In genomic region chr2:182043861-182044260, GRCh38 we compare ENCODE assay signal across 18 cellular contexts. TPM values are rescaled to one million over a fixed set of nuclear protein-coding genes. Genes with fewer than 3 reads are reported as not detected.
A peak's percentile ranks its signal among the peaks of the same experiment; 100 is the strongest.
DNase-seq lines count a peak whose midpoint lies in the region; ATAC-seq and TF ChIP-seq lines count a peak whose summit lies in the region.
"Had no signal": no experiment of that assay in that cellular context is flagged by ENCODE, and none has a peak within 500 bp of the region (broad histone marks: within the 10 kb centered on the region; RNA-seq: fewer than 3 reads in every experiment).

No MANE protein-coding gene starts in this region.

- H3K9me2 ChIP-seq in HCT116 (ENCODE audit: insufficient read depth), result no peaks in the 10 kb centered on the region; the same call in 1 of the 2 replicates
- no peaks in the 10 kb centered on the region for H3K9me2 ChIP-seq in PC-9 (ENCODE audit: insufficient read depth)

- WGBS in trophoblast cell (ENCODE audit: extremely low coverage, insufficient coverage, insufficient read length), result no CpG with 5 or more reads among the region's 4 CpGs

- TF ChIP-seq POLR2A in HCT116 (IDR thresholded peaks at IDR 0.05; ENCODE audit: borderline replicate concordance, extremely low read depth, insufficient read depth, insufficient read length), result no peak

- H4K20me1 ChIP-seq in HCT116 (ENCODE audit: insufficient read depth) (no peaks in the 10 kb centered on the region), PC-9 (ENCODE audit: insufficient read depth) (no peaks in the 10 kb centered on the region)
- H4K20me1 ChIP-seq: BLaER1 treated with 17β-estradiol and CSF1 and Interleukin-3, amounts not matched to agents 10 nM and 100 nM had no signal

- H3K23ac ChIP-seq in trophoblast cell (ENCODE audit: low read length), result no peak overlapping the region

- no peaks in the 10 kb centered on the region for H3K79me1 ChIP-seq in trophoblast cell (ENCODE audit: low read length)

- no peak overlapping the region for H4K8ac ChIP-seq in trophoblast cell (ENCODE audit: low read depth, low read length)

- H3K79me2 ChIP-seq in HCT116 (ENCODE audit: insufficient read depth, low read length) (0 out of 2 replicates have a peak, but pooled peaks cover 3% of the 10 kb centered on the region), PC-9 (ENCODE audit: low read depth) (no peaks in the 10 kb centered on the region), trophoblast cell (ENCODE audit: control insufficient read depth, insufficient read depth, low read length, poor library complexity) (no peaks in the 10 kb centered on the region)

- no peak for TF ChIP-seq RAD21 in HCT116 (IDR thresholded peaks at IDR 0.05; ENCODE audit: low read depth)

- BruUV-seq in HCT116 (replicated peaks; lab: Mats Ljungman, UMichigan), result no TSS peak
- no TSS peak for BruUV-seq in PC-9 (replicated peaks; lab: Mats Ljungman, UMichigan)

- CTCF ChIA-PET in HCT116 (lab: Charles Lee), result no interaction called here
- CTCF ChIA-PET in PC-9 (lab: Charles Lee), result no interaction called here

- H3K27ac ChIP-seq in HCT116 (ENCODE audit: low read depth, low read length) (no peak overlapping the region), PC-9 (no peak overlapping the region), trophoblast cell (ENCODE audit: low read depth, low read length) (no peak overlapping the region)
- H3K27ac ChIP-seq: BLaER1 treated with 17β-estradiol and CSF1 and Interleukin-3, amounts not matched to agents 10 nM and 100 nM; HL-60 had no signal

- H3K9me3 ChIP-seq in HCT116 (ENCODE audit: control insufficient read depth in 1 of 2, insufficient read depth in 1 of 2, low read depth in 1 of 2, low read length in 2 of 2), result no peaks in the 10 kb centered on the region
- H3K9me3 ChIP-seq in PC-9 (ENCODE audit: insufficient read depth, low read depth), result no peaks in the 10 kb centered on the region
- H3K9me3 ChIP-seq in trophoblast cell (ENCODE audit: insufficient read depth, low read depth, low read length), result no peaks in the 10 kb centered on the region
- H3K9me3 ChIP-seq: BLaER1 treated with 17β-estradiol and CSF1 and Interleukin-3, amounts not matched to agents 10 nM and 100 nM had no signal

- no peak overlapping the region for H3K14ac ChIP-seq in trophoblast cell (ENCODE audit: low read length)

- DNase-seq in HCT116 (ENCODE audit: low read depth, low spot score), result no peak
- no peak for DNase-seq in PC-9
- peak; percentile 46 for DNase-seq in epithelial cell of esophagus (ENCODE audit: low read depth)
- DNase-seq in trophoblast cell, result peak; percentile 35 to 73
- no peak for DNase-seq in globus pallidus (ENCODE audit: low spot score)
- DNase-seq: 8988T; Calu3; CD8-positive, alpha-beta T cell; DMS79 treated with DMSO at 0.1 percent for 48 hours; GF-D8; GOT3; H7; IMR-90 had no signal

- no peak overlapping the region for H3K18ac ChIP-seq in trophoblast cell (ENCODE audit: low read length)

- no peak overlapping the region for H2AK5ac ChIP-seq in trophoblast cell (ENCODE audit: low read length)

- no peak overlapping the region for H2BK120ac ChIP-seq in trophoblast cell (ENCODE audit: insufficient read depth, low read length, poor library complexity)

- H4K12ac ChIP-seq in trophoblast cell (ENCODE audit: low read depth, low read length), result no peak overlapping the region

- TF ChIP-seq CTCF in HCT116 (IDR thresholded peaks at IDR 0.05 in 2 of 3, conservative IDR thresholded peaks at IDR 0.05 in 1 of 3; ENCODE audit: borderline replicate concordance in 1 of 3, insufficient read depth in 1 of 3, low read depth in 2 of 3, low read length in 2 of 3) (no peak), PC-9 (conservative IDR thresholded peaks at IDR 0.05) (no peak), epithelial cell of esophagus (IDR thresholded peaks at IDR 0.05; ENCODE audit: insufficient read depth, low read depth, low read length, missing control alignments) (no peak)

- H3K27me3 ChIP-seq in HCT116 (ENCODE audit: insufficient read depth, low read length) (no peaks in the 10 kb centered on the region), PC-9 (ENCODE audit: insufficient read depth, low read depth) (no peaks in the 10 kb centered on the region), trophoblast cell (ENCODE audit: insufficient read depth, low read length) (no peaks in the 10 kb centered on the region)
- H3K27me3 ChIP-seq: BLaER1 treated with 17β-estradiol and CSF1 and Interleukin-3, amounts not matched to agents 10 nM and 100 nM had no signal

- no peak overlapping the region for H2BK12ac ChIP-seq in trophoblast cell (ENCODE audit: low read length)

- POLR2A ChIA-PET in HCT116 (lab: Charles Lee), result no interaction called here
- POLR2A ChIA-PET in PC-9 (lab: Charles Lee; ENCODE audit: unreplicated experiment), result no interaction called here

- peaks cover 7 to 28% of the 10 kb centered on the region in 2 experiments for H3K4me1 ChIP-seq in HCT116 (ENCODE audit: control insufficient read depth in 1 of 2, insufficient read depth in 2 of 2, low read length in 2 of 2)
- H3K4me1 ChIP-seq in PC-9 (replicated peaks; ENCODE audit: insufficient read depth), result peaks cover 3% of the 10 kb centered on the region
- H3K4me1 ChIP-seq in trophoblast cell (ENCODE audit: control insufficient read depth in 1 of 2, insufficient read depth in 2 of 2, low read length in 2 of 2), result no peaks in the 10 kb centered on the region
- H3K4me1 ChIP-seq: BLaER1 treated with 17β-estradiol and CSF1 and Interleukin-3, amounts not matched to agents 10 nM and 100 nM had no signal

- ATAC-seq in HCT116 (no peak; the same call in 1 of the 2 replicates), HG03521 (IDR thresholded peaks at IDR 0.05; ENCODE audit: unreplicated experiment) (no peak), HG03457 (IDR thresholded peaks at IDR 0.05; ENCODE audit: unreplicated experiment) (no peak)
- ATAC-seq: CD8-positive, alpha-beta T cell had no signal

- H3K4me2 ChIP-seq in HCT116 (ENCODE audit: low read length) (peak overlapping the region; percentile 16), PC-9 (no peak overlapping the region), trophoblast cell (ENCODE audit: low read length) (no peak overlapping the region)
- H3K4me2 ChIP-seq: BLaER1 treated with 17β-estradiol and CSF1 and Interleukin-3, amounts not matched to agents 10 nM and 100 nM had no signal

- H2AFZ ChIP-seq in HCT116 (ENCODE audit: low read depth, low read length, poor library complexity, severe bottlenecking), result no peak overlapping the region
- H2AFZ ChIP-seq in PC-9, result peak overlapping the region; percentile 11; the same call in 1 of the 2 replicates
- H2AFZ ChIP-seq in trophoblast cell (ENCODE audit: insufficient read depth, low read length, poor library complexity), result no peak overlapping the region

- no peak overlapping the region for H4K91ac ChIP-seq in trophoblast cell (ENCODE audit: low read depth, low read length)

- no peak overlapping the region for H2BK5ac ChIP-seq in trophoblast cell (ENCODE audit: low read depth, low read length, poor library complexity)

- H3K9ac ChIP-seq in HCT116 (ENCODE audit: low read length) (no peak overlapping the region), trophoblast cell (ENCODE audit: low read length) (no peak overlapping the region)
- H3K9ac ChIP-seq: BLaER1 treated with 17β-estradiol and CSF1 and Interleukin-3, amounts not matched to agents 10 nM and 100 nM had no signal

- H3F3A ChIP-seq in PC-9 (ENCODE audit: insufficient read depth, low read depth), result no peaks in the 10 kb centered on the region

- H3K4me3 ChIP-seq in HCT116 (replicated peaks in 1 of 2; ENCODE audit: low read depth in 1 of 2, low read length in 2 of 2) (no peak overlapping the region), PC-9 (no peak overlapping the region), epithelial cell of esophagus (ENCODE audit: low read length) (no peak overlapping the region), trophoblast cell (ENCODE audit: low read depth, low read length) (no peak overlapping the region)
- H3K4me3 ChIP-seq: BLaER1 treated with 17β-estradiol and CSF1 and Interleukin-3, amounts not matched to agents 10 nM and 100 nM had no signal

- intact Hi-C loops in HCT116 (cut with micrococcal nuclease), result no loop called here
- intact Hi-C loops in PC-9 (cut with micrococcal nuclease; ENCODE audit: unreplicated experiment), result no loop called here

- H3K36me3 ChIP-seq in HCT116 (ENCODE audit: control insufficient read depth in 1 of 2, insufficient read depth in 2 of 2, low read length in 2 of 2) (no peaks in the 10 kb centered on the region), PC-9 (ENCODE audit: low read depth) (no peaks in the 10 kb centered on the region), trophoblast cell (ENCODE audit: control insufficient read depth in 1 of 2, insufficient read depth in 2 of 2, low read length in 2 of 2) (no peaks in the 10 kb centered on the region)
- H3K36me3 ChIP-seq: BLaER1 treated with 17β-estradiol and CSF1 and Interleukin-3, amounts not matched to agents 10 nM and 100 nM had no signal

- no peak overlapping the region for H3K4ac ChIP-seq in trophoblast cell (ENCODE audit: low read depth, low read length)

- RAD21 ChIA-PET in HCT116 (lab: Charles Lee; ENCODE audit: low non-redundant PET in 1 of 2, low total read pairs in 2 of 2, uncharacterized antibody in 2 of 2, unreplicated experiment in 2 of 2), result no interaction called here

TF ChIP-seq in HCT116, 20 proteins besides CTCF, POLR2A, EP300 and RAD21 (continues in another document):
- TF ChIP-seq ZFX (IDR thresholded peaks at IDR 0.05) (no peak), JUND (IDR thresholded peaks at IDR 0.05) (peak; percentile 29; the same call in 1 of the 2 replicates), ELF1 (IDR thresholded peaks at IDR 0.05; ENCODE audit: borderline replicate concordance, low read depth) (no peak), CBX3 (IDR thresholded peaks at IDR 0.05; ENCODE audit: low read depth) (no peak), EZH2 (IDR thresholded peaks at IDR 0.05) (no peak), ATF3 (IDR thresholded peaks at IDR 0.05) (no peak), FOSL1 (IDR thresholded peaks at IDR 0.05; ENCODE audit: low read depth) (peak; percentile 50; the same call in 1 of the 2 replicates)

RNA-seq across cellular contexts. Expression of gene PPP1R1C, which starts 58.2 kb away (rescaled TPM):
- 17.8 TPM for total RNA-seq in HCT116 (2021; ENCODE audit: unreplicated experiment)
- 21.5 and 28.7 TPM in 2 replicates for polyA plus RNA-seq in HCT116 (2012)
- 13.4 and 27.5 TPM in 2 replicates for total RNA-seq in PC-9 (2021)
- 14.5 and 17.3 TPM in 2 replicates for polyA plus RNA-seq in trophoblast cell (2013)
- total RNA-seq: CD8-positive, alpha-beta T cell; HT1080 had no signal

Comparison
In these comparisons a context has a peak if more than half of its experiments do, and no peak if none do; other contexts are left out.
1. DNase-seq: peak in epithelial cell of esophagus (single experiment) and trophoblast cell (2 of 2); none in HCT116 (single experiment), PC-9 (0 of 2) and globus pallidus (single experiment).